Comparison of ENCODE assay signal across 14 cellular contexts in the genomic region with DNA sequence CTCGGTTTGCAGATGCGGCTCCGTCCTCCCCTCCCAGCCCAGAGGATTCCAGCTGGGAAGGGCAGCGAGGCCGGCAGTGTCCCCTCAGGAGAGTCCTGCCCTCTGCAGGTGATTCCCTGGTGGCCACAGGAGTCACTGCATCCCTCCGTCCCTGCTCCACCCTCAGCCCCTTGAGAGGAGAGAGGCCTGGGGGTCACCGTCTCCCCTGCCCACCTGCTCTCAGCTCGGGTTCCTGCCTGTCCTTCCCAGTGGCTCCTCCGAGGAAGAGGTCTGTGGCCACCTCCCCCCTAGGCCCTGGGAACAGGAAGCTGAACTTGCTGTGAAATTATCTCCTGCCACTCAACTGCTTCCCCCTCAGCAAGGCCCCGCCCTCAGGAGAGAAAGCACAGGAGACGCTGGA. TPM values are rescaled to one million over a fixed set of nuclear protein-coding genes. Genes with fewer than 3 reads are reported as not detected.
DNase-seq lines count a peak whose midpoint lies in the region; ATAC-seq and TF ChIP-seq lines count a peak whose summit lies in the region.
"Had no signal": no experiment of that assay in that cellular context is flagged by ENCODE, and none has a peak within 500 bp of the region (broad histone marks: within the 10 kb centered on the region; RNA-seq: fewer than 3 reads in every experiment).

No MANE protein-coding gene starts in this region.

- no peak for TF ChIP-seq RAD21 in SK-N-SH (IDR thresholded peaks at IDR 0.05; ENCODE audit: low read length)

- no peak overlapping the region for H3K9ac ChIP-seq in SK-N-SH

- H3K27me3 ChIP-seq in GM23338 (ENCODE audit: insufficient read depth) (no peaks in the 10 kb centered on the region), SK-N-SH (ENCODE audit: insufficient read depth) (peaks cover 96% of the 10 kb centered on the region)

- H3K4me1 Mint-ChIP-seq in GM23338 = peaks cover 3% of the 10 kb centered on the region; the same call in 2 of the 3 replicates

- POLR2A ChIA-PET in SK-N-SH (lab: Yijun Ruan, JAX) = no interaction called here

- TF ChIP-seq EP300 in SK-N-SH (IDR thresholded peaks at IDR 0.05; ENCODE audit: borderline replicate concordance in 1 of 2, low read depth in 1 of 2, low read length in 1 of 2) = no peak

- no peaks in the 10 kb centered on the region for H3K4me1 ChIP-seq in GM23338 (ENCODE audit: insufficient read depth)
- H3K4me1 ChIP-seq in SK-N-SH (ENCODE audit: control insufficient read depth in 1 of 2, insufficient read depth in 2 of 2, low read depth in 1 of 2, low read length in 1 of 2) = no peaks in the 10 kb centered on the region
- H3K4me1 ChIP-seq: HAP-1 had no signal

- no peaks in the 10 kb centered on the region for H3K9me2 ChIP-seq in GM23338 (ENCODE audit: insufficient read depth)
- no peaks in the 10 kb centered on the region for H3K9me2 ChIP-seq in SK-N-SH

- H3K27me3 Mint-ChIP-seq in GM23338 (ENCODE audit: insufficient read depth, low read depth, poor library complexity) = peaks cover 22% of the 10 kb centered on the region

- peak; percentile 91 for ATAC-seq in GM23338
- ATAC-seq in HG03432 (IDR thresholded peaks at IDR 0.05; ENCODE audit: unreplicated experiment) = no peak

- H2AFZ ChIP-seq in GM23338 (no peak overlapping the region), SK-N-SH (ENCODE audit: low read depth) (no peak overlapping the region)

- H4K20me1 ChIP-seq in GM23338 (replicated peaks; ENCODE audit: insufficient read depth) (no peaks in the 10 kb centered on the region), SK-N-SH (ENCODE audit: insufficient read depth) (no peaks in the 10 kb centered on the region)

- H3K36me3 Mint-ChIP-seq in GM23338 (ENCODE audit: low read depth) = no peaks in the 10 kb centered on the region

- no peak overlapping the region for H3K4me2 ChIP-seq in GM23338
- H3K4me2 ChIP-seq in SK-N-SH = no peak overlapping the region

- no peak overlapping the region for H3K27ac Mint-ChIP-seq in GM23338

- CTCF ChIA-PET in SK-N-SH (lab: Yijun Ruan, JAX) = interaction anchor here (0.6 to 1.9 kb wide), 3 partner anchors 46 to 188 kb away, joined by 3 to 8 read pairs (median 3); no protein-coding TSS in a partner anchor

- TF ChIP-seq CTCF in AG09309 (IDR thresholded peaks at IDR 0.05; ENCODE audit: control insufficient read depth, insufficient read depth, low read depth, low read length, missing control alignments) (peak; percentile 19), GM23338 (conservative IDR thresholded peaks at IDR 0.05; ENCODE audit: low read depth in 2 of 2) (peak; percentile 62 to 72), SK-N-SH (IDR thresholded peaks at IDR 0.05) (peak; percentile 46)

- no peaks in the 10 kb centered on the region for H3K9me3 ChIP-seq in SK-N-SH
- H3K9me3 ChIP-seq: HAP-1 had no signal

- no peaks in the 10 kb centered on the region for H3K36me3 ChIP-seq in GM23338 (ENCODE audit: insufficient read depth)
- no peaks in the 10 kb centered on the region for H3K36me3 ChIP-seq in SK-N-SH (replicated peaks in 1 of 2; ENCODE audit: control insufficient read depth in 1 of 2, insufficient read depth in 2 of 2, low read length in 1 of 2)
- H3K36me3 ChIP-seq: HAP-1 had no signal

- H3F3A ChIP-seq in GM23338 (replicated peaks; ENCODE audit: low read depth) (peaks cover 8% of the 10 kb centered on the region), SK-N-SH (replicated peaks; ENCODE audit: insufficient read depth) (no peaks in the 10 kb centered on the region)

- H3K79me2 ChIP-seq in GM23338 (replicated peaks; ENCODE audit: insufficient read depth) (no peaks in the 10 kb centered on the region), SK-N-SH (ENCODE audit: insufficient read depth) (no peaks in the 10 kb centered on the region)

- no peak for DNase-seq in AG09309 (ENCODE audit: low read depth)
- DNase-seq in GM23338 (ENCODE audit: low spot score) = peak; percentile 73
- no peak for DNase-seq in SK-N-SH
- peak; percentile 81 for DNase-seq in islet precursor cell
- no peak for DNase-seq in NCI-H1694 treated with DMSO at 0.1 percent for 48 hours (lab: John Stamatoyannopoulos, UW)
- DNase-seq in RPMI8226 = no peak
- no peak for DNase-seq in hypothalamus (lab: John Stamatoyannopoulos, UW)
- DNase-seq: DMS79, NCI-H1930 had no signal

- H3K27ac ChIP-seq in GM23338 (ENCODE audit: low read depth) = no peak overlapping the region
- H3K27ac ChIP-seq in SK-N-SH (ENCODE audit: low read depth in 2 of 2, low read length in 1 of 2) = no peak overlapping the region

- no peak overlapping the region for H3K4me3 Mint-ChIP-seq in GM23338

- WGBS in SK-N-SH (ENCODE audit: low lambda C conversion rate) = 26% methylated on average over 11 of the region's 11 CpGs

- H3K9me3 Mint-ChIP-seq in GM23338 = no peaks in the 10 kb centered on the region

- H3K4me3 ChIP-seq in AG09309 (ENCODE audit: control insufficient read depth, low read depth, low read length) = no peak overlapping the region
- no peak overlapping the region for H3K4me3 ChIP-seq in GM23338
- H3K4me3 ChIP-seq in SK-N-SH (ENCODE audit: low read depth in 2 of 2, low read length in 1 of 2) = no peak overlapping the region
- H3K4me3 ChIP-seq: HAP-1 had no signal

TF ChIP-seq in GM23338, 12 proteins besides CTCF, POLR2A, EP300 and RAD21 (continues in another document):
- no peak for TF ChIP-seq REST (IDR thresholded peaks at IDR 0.05; ENCODE audit: unreplicated experiment)

TF ChIP-seq in SK-N-SH, 30 proteins besides CTCF, POLR2A, EP300 and RAD21:
- TF ChIP-seq SIN3A (IDR thresholded peaks at IDR 0.05; ENCODE audit: borderline replicate concordance, low read depth, low read length) (no peak), EZH2phosphoT487 (IDR thresholded peaks at IDR 0.05; ENCODE audit: borderline replicate concordance, low read depth) (no peak), REST (IDR thresholded peaks at IDR 0.05; ENCODE audit: low read depth, low read length) (no peak), RXRA (IDR thresholded peaks at IDR 0.05; ENCODE audit: borderline replicate concordance, low read depth) (no peak), NFIC (IDR thresholded peaks at IDR 0.05; ENCODE audit: borderline replicate concordance) (no peak), FOXM1 (IDR thresholded peaks at IDR 0.05; ENCODE audit: low read depth) (no peak), YY1 (IDR thresholded peaks at IDR 0.05; ENCODE audit: low read depth) (no peak)

RNA-seq across cellular contexts. Expression of gene GALNT9, which starts 12.9 kb away (rescaled TPM):
- 2.5 TPM in 2 replicates for total RNA-seq in GM23338 (2014; rRNA removed; shearing (Covaris generic))
- 0.81 and 0.90 TPM in 2 replicates for polyA plus RNA-seq in GM23338 (2016; fragmentation: Nextera tagmentation; extraction: Ambion mirVana)
- polyA plus RNA-seq in SK-N-SH (2012; rRNA removed) = not detected in 2 replicates
- 0.01 TPM in 1 of 2 replicates, not detected in the other for polyA plus RNA-seq in SK-N-SH (2012; cell fraction: cytosol; rRNA removed)
- polyA plus RNA-seq in SK-N-SH (2012; cell fraction: nucleus; rRNA removed) = 0.22 TPM in 1 of 2 replicates, not detected in the other
- total RNA-seq: bronchial epithelial cell, mesenteric fat pad, SK-MEL-5 had no signal

Comparison
In these comparisons a context has a peak if more than half of its experiments do, and no peak if none do; other contexts are left out.
1. DNase-seq: peak in GM23338 (single experiment) and islet precursor cell (single experiment); none in AG09309 (single experiment), SK-N-SH (single experiment), NCI-H1694 treated with DMSO at 0.1 percent for 48 hours (single experiment), RPMI8226 (single experiment) and hypothalamus (0 of 51).
2. Peak in every context shown above with its lines, with median percentiles within 50 percentile points of each other: CTCF ChIP-seq.